In genomic region chr22:46535876-46536558, GRCh38 we compare ENCODE assay signal across 13 cellular contexts. TPM values are rescaled to one million over a fixed set of nuclear protein-coding genes. Genes with fewer than 3 reads are reported as not detected.
A peak's percentile ranks its signal among the peaks of the same experiment; 100 is the strongest.
DNase-seq lines count a peak whose midpoint lies in the region; ATAC-seq, FAIRE-seq and TF ChIP-seq lines count a peak whose summit lies in the region.
"Had no signal": no experiment of that assay in that cellular context is flagged by ENCODE, and none has a peak within 500 bp of the region (broad histone marks: within the 10 kb centered on the region; RNA-seq: fewer than 3 reads in every experiment).

No MANE protein-coding gene starts in this region.

- peaks cover 36% of the 10 kb centered on the region for H3K27me3 Mint-ChIP-seq in activated CD4-positive, alpha-beta T cell treated with anti-CD3 and anti-CD28 coated beads, Interleukin-2, amount 10 ng/mL, durations not matched to agents 24 days and 14 days
- peaks cover 2% of the 10 kb centered on the region for H3K27me3 Mint-ChIP-seq in astrocyte (ENCODE audit: low read depth, unreplicated experiment)

- peaks cover 45% of the 10 kb centered on the region for H4K20me1 ChIP-seq in astrocyte (ENCODE audit: insufficient read depth, low read length)

- no peak overlapping the region for H3K9ac ChIP-seq in astrocyte (ENCODE audit: low read length)

- 66 to 93% (median 68%) methylated on average over 49 to 83 of the region's 83 CpGs for WGBS in stomach, 5 donors
- WGBS in thyroid gland, 2 donors: 80 to 90% methylated on average over 61 to 75 of the region's 83 CpGs

- no peaks in the 10 kb centered on the region for H3K27me3 ChIP-seq in astrocyte (ENCODE audit: insufficient read depth, low read length)
- peaks cover 0 to 66% (median 22%) of the 10 kb centered on the region in 3 donors for H3K27me3 ChIP-seq in stomach
- H3K27me3 ChIP-seq in thyroid gland: no peaks in the 10 kb centered on the region

- H3K36me3 ChIP-seq in astrocyte (ENCODE audit: insufficient read depth, low read length) (no peaks in the 10 kb centered on the region), stomach (no peaks in the 10 kb centered on the region), thyroid gland (no peaks in the 10 kb centered on the region)
- H3K36me3 ChIP-seq: esophagus muscularis mucosa had no signal

- H3K27ac ChIP-seq in astrocyte (ENCODE audit: low read depth, low read length) (no peak overlapping the region), stomach (no peak overlapping the region), thyroid gland (no peak overlapping the region)
- H3K27ac ChIP-seq: esophagus muscularis mucosa had no signal

- H3K4me3 ChIP-seq in astrocyte (ENCODE audit: insufficient read depth, low read depth, low read length) (no peak overlapping the region), iPS-18c (ENCODE audit: insufficient read depth, low read depth, low read length) (peak overlapping the region; percentile 52; the same call in 1 of the 2 replicates), stomach (peak overlapping the region; percentile 46 to 70 (median 58)), thyroid gland (replicated peaks in 1 of 3) (no peak overlapping the region)

- peaks cover 8% of the 10 kb centered on the region for H3K4me1 Mint-ChIP-seq in activated CD4-positive, alpha-beta T cell treated with anti-CD3 and anti-CD28 coated beads, Interleukin-2, amount 10 ng/mL, durations not matched to agents 24 days and 14 days
- peaks cover 15% of the 10 kb centered on the region for H3K4me1 Mint-ChIP-seq in astrocyte (ENCODE audit: low read depth, unreplicated experiment)

- no peak for DNase-seq in activated CD4-positive, alpha-beta T cell treated with anti-CD3 and anti-CD28 coated beads, Interleukin-2, amount 10 ng/mL, durations not matched to agents 24 days and 14 days
- no peak for DNase-seq in activated CD4-positive, alpha-beta T cell treated with anti-CD3 and anti-CD28 coated beads for 1 hour
- DNase-seq in astrocyte (ENCODE audit: low read depth) (no peak), stomach (no peak), thyroid gland (no peak)
- no peak for DNase-seq in activated CD4-positive, alpha-beta T cell treated with anti-CD3 and anti-CD28 coated beads, Interleukin-2, amount 50 U/mL, for 48 hours
- DNase-seq: NCI-H2081 had no signal

- H3K4me2 ChIP-seq in astrocyte (ENCODE audit: low read length): peak overlapping the region; percentile 64

- no peak for FAIRE-seq in astrocyte (lab: Jason Lieb, UNC)
- FAIRE-seq: D721Med, islet of Langerhans had no signal

- no peaks in the 10 kb centered on the region for H3K36me3 Mint-ChIP-seq in activated CD4-positive, alpha-beta T cell treated with anti-CD3 and anti-CD28 coated beads, Interleukin-2, amount 10 ng/mL, durations not matched to agents 24 days and 14 days (ENCODE audit: low read depth)
- peaks cover 28% of the 10 kb centered on the region for H3K36me3 Mint-ChIP-seq in astrocyte (ENCODE audit: low read depth, unreplicated experiment)

- peaks cover 17% of the 10 kb centered on the region for H3K9me3 ChIP-seq in astrocyte (ENCODE audit: insufficient read depth, low read depth, low read length)
- peaks cover 4% of the 10 kb centered on the region for H3K9me3 ChIP-seq in iPS-18c (ENCODE audit: control insufficient read depth, insufficient read depth, low read length)
- H3K9me3 ChIP-seq in stomach: no peaks in the 10 kb centered on the region
- no peaks in the 10 kb centered on the region for H3K9me3 ChIP-seq in thyroid gland
- H3K9me3 ChIP-seq: esophagus muscularis mucosa had no signal

- intact Hi-C loops in activated CD4-positive, alpha-beta T cell treated with anti-CD3 and anti-CD28 coated beads, Interleukin-2, amount 10 ng/mL, durations not matched to agents 24 days and 14 days (cut with micrococcal nuclease): no loop called here
- intact Hi-C loops in stomach (cut with DNase I; ENCODE audit: low total_unique reads): loop anchor here (5.0 kb wide), 1 partner anchor 164 kb away; no protein-coding TSS in a partner anchor
- intact Hi-C loops in thyroid gland (cut with DNase I): no loop called here

- peak overlapping the region; percentile 12 for H3K4me3 Mint-ChIP-seq in activated CD4-positive, alpha-beta T cell treated with anti-CD3 and anti-CD28 coated beads, Interleukin-2, amount 10 ng/mL, durations not matched to agents 24 days and 14 days
- peak overlapping the region; percentile 78 for H3K4me3 Mint-ChIP-seq in astrocyte (ENCODE audit: unreplicated experiment)
- H3K4me3 Mint-ChIP-seq: activated T-helper 1 cell treated with anti-CD3 and anti-CD28 coated beads, Interleukin-12 subunit alpha, Interleukin-12 subunit beta, Interleukin-2, Interleukin-4 antibody, amounts not matched to agents 30 ng/mL and 10 ng/mL and 1 ng/mL, durations not matched to agents 14 hours and 24 hours and 36 hours had no signal

- ATAC-seq in HG03196 (IDR thresholded peaks at IDR 0.05; ENCODE audit: unreplicated experiment): no peak

- TF ChIP-seq EP300 in stomach (IDR thresholded peaks at IDR 0.05): no peak

- no peak for TF ChIP-seq CTCF in astrocyte (IDR thresholded peaks at IDR 0.05; ENCODE audit: insufficient read depth, low read depth, low read length)
- TF ChIP-seq CTCF in stomach (IDR thresholded peaks at IDR 0.05): no peak
- TF ChIP-seq CTCF in thyroid gland (IDR thresholded peaks at IDR 0.05): no peak

- no peak overlapping the region for H3K27ac Mint-ChIP-seq in activated CD4-positive, alpha-beta T cell treated with anti-CD3 and anti-CD28 coated beads, Interleukin-2, amount 10 ng/mL, durations not matched to agents 24 days and 14 days
- H3K27ac Mint-ChIP-seq in astrocyte (ENCODE audit: unreplicated experiment): no peak overlapping the region
- H3K27ac Mint-ChIP-seq: activated T-helper 1 cell treated with anti-CD3 and anti-CD28 coated beads, Interleukin-12 subunit alpha, Interleukin-12 subunit beta, Interleukin-2, Interleukin-4 antibody, amounts not matched to agents 30 ng/mL and 10 ng/mL and 1 ng/mL, durations not matched to agents 14 hours and 24 hours and 36 hours had no signal

- peaks cover 26% of the 10 kb centered on the region for H3K4me1 ChIP-seq in astrocyte (ENCODE audit: insufficient read depth, low read length)
- H3K4me1 ChIP-seq in stomach: peaks cover 25 to 52% (median 36%) of the 10 kb centered on the region in 4 donors
- H3K4me1 ChIP-seq in thyroid gland: peaks cover 21 to 22% of the 10 kb centered on the region in 2 donors

- no peaks in the 10 kb centered on the region for H3K9me3 Mint-ChIP-seq in activated CD4-positive, alpha-beta T cell treated with anti-CD3 and anti-CD28 coated beads, Interleukin-2, amount 10 ng/mL, durations not matched to agents 24 days and 14 days
- peaks cover 10% of the 10 kb centered on the region for H3K9me3 Mint-ChIP-seq in astrocyte (ENCODE audit: unreplicated experiment)
- H3K9me3 Mint-ChIP-seq: activated T-helper 1 cell treated with anti-CD3 and anti-CD28 coated beads, Interleukin-12 subunit alpha, Interleukin-12 subunit beta, Interleukin-2, Interleukin-4 antibody, amounts not matched to agents 30 ng/mL and 10 ng/mL and 1 ng/mL, durations not matched to agents 14 hours and 24 hours and 36 hours had no signal

- no peak overlapping the region for H2AFZ ChIP-seq in astrocyte (ENCODE audit: low read depth, low read length)

- peaks cover 29% of the 10 kb centered on the region for H3K79me2 ChIP-seq in astrocyte (ENCODE audit: insufficient read depth, low read length)

- TF ChIP-seq POLR2A in stomach (IDR thresholded peaks at IDR 0.05) (no peak), thyroid gland (IDR thresholded peaks at IDR 0.05) (no peak)

RNA-seq across cellular contexts. Expression of gene CELSR1, which starts 1.4 kb away (rescaled TPM):
- 0.36 and 0.37 TPM in 2 replicates for total RNA-seq in activated CD4-positive, alpha-beta T cell treated with anti-CD3 and anti-CD28 coated beads, Interleukin-2, amount 10 ng/mL, durations not matched to agents 24 days and 14 days
- total RNA-seq in astrocyte (27.6 and 38.5 TPM in 2 replicates), stomach (10 to 100 TPM in 4 of 5 donors, under 1 TPM in 1; 0.29 to 78.2 (median 29.8) TPM), thyroid gland (10 to 100 TPM; 18.4 to 56.0 (median 31.0) TPM)
- polyA plus RNA-seq in stomach: 10 to 100 TPM in 1 of 3 donors, 1 to 10 TPM in 2; 1.8 to 15.7 (median 4.6) TPM

Comparison
In these comparisons a context has a peak if more than half of its experiments do, and no peak if none do; other contexts are left out.
1. H3K4me3 ChIP-seq: peak in iPS-18c (single experiment) and stomach (4 of 4); none in astrocyte (single experiment) and thyroid gland (0 of 3).